Comparison of ENCODE assay signal across 1 cellular context in the genomic region with DNA sequence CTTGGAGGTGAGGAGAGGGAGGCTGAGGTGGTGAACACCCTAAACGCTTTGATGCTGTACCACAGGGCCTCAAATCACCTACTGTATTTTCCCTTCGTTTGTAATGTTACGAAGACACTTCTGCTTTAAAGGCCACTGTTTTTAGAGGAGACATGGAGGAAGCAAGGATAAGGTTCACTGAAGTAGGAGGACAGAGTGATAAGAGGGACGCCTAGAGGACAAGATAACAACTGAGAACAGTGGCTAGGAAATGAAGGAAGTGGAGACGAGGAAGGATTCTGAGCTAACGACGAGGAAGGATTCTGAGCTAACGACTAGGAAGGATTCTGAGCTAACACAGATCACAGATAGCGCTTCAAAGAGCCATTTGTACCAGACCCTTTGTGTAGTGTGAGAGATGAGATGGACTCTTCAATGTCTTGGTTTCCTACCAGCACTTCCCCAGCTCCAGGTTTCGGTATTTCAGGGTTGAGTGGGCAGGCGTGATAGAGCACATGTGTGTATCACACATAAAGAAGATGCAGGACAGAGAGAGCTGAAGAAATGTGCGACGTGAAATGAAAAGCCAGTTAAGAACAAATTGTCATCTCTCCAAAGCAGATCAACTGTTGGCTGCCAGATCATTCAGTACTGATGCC.
TF ChIP-seq lines count a peak whose summit lies in the region.

No MANE protein-coding gene starts in this region.

TF ChIP-seq in K562, 482 proteins besides CTCF, POLR2A, EP300 and RAD21 (continued from another document):
- TF ChIP-seq, protein P1, sequence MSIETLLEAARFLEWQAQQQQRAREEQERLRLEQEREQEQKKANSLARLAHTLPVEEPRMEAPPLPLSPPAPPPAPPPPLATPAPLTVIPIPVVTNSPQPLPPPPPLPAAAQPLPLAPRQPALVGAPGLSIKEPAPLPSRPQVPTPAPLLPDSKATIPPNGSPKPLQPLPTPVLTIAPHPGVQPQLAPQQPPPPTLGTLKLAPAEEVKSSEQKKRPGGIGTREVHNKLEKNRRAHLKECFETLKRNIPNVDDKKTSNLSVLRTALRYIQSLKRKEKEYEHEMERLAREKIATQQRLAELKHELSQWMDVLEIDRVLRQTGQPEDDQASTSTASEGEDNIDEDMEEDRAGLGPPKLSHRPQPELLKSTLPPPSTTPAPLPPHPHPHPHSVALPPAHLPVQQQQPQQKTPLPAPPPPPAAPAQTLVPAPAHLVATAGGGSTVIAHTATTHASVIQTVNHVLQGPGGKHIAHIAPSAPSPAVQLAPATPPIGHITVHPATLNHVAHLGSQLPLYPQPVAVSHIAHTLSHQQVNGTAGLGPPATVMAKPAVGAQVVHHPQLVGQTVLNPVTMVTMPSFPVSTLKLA (conservative IDR thresholded peaks at IDR 0.05) = no peak
- no peak for TF ChIP-seq ZNF384 (IDR thresholded peaks at IDR 0.05; ENCODE audit: low read depth, low read length)
- 0 out of 2 replicates have a peak, but pooled peaks have one; percentile 14 for TF ChIP-seq MIER1 (IDR thresholded peaks at IDR 0.05; ENCODE audit: low read depth)
- no peak for TF ChIP-seq GTF2E2 (tag; IDR thresholded peaks at IDR 0.05)
- no peak for TF ChIP-seq POLR2AphosphoS5 (IDR thresholded peaks at IDR 0.05; ENCODE audit: control insufficient read depth, insufficient read depth, low read depth, low read length)
- TF ChIP-seq RBM22 (IDR thresholded peaks at IDR 0.05; ENCODE audit: low read depth, low read length, poor library complexity, severe bottlenecking) = no peak
- TF ChIP-seq PTTG1 (tag; IDR thresholded peaks at IDR 0.05; ENCODE audit: low read depth) = no peak
- no peak for TF ChIP-seq PML (IDR thresholded peaks at IDR 0.05; ENCODE audit: low read length)
- peak; percentile 33 for TF ChIP-seq TAL1 (IDR thresholded peaks at IDR 0.05)
- TF ChIP-seq HDAC8 (tag; IDR thresholded peaks at IDR 0.05) = no peak
- TF ChIP-seq ZNF239 (CRISPR knock-in tag; IDR thresholded peaks at IDR 0.05) = peak; percentile 74
- TF ChIP-seq, protein P2, sequence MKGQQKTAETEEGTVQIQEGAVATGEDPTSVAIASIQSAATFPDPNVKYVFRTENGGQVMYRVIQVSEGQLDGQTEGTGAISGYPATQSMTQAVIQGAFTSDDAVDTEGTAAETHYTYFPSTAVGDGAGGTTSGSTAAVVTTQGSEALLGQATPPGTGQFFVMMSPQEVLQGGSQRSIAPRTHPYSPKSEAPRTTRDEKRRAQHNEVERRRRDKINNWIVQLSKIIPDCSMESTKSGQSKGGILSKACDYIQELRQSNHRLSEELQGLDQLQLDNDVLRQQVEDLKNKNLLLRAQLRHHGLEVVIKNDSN (CRISPR knock-in tag; IDR thresholded peaks at IDR 0.05) = no peak
- TF ChIP-seq, protein P3, sequence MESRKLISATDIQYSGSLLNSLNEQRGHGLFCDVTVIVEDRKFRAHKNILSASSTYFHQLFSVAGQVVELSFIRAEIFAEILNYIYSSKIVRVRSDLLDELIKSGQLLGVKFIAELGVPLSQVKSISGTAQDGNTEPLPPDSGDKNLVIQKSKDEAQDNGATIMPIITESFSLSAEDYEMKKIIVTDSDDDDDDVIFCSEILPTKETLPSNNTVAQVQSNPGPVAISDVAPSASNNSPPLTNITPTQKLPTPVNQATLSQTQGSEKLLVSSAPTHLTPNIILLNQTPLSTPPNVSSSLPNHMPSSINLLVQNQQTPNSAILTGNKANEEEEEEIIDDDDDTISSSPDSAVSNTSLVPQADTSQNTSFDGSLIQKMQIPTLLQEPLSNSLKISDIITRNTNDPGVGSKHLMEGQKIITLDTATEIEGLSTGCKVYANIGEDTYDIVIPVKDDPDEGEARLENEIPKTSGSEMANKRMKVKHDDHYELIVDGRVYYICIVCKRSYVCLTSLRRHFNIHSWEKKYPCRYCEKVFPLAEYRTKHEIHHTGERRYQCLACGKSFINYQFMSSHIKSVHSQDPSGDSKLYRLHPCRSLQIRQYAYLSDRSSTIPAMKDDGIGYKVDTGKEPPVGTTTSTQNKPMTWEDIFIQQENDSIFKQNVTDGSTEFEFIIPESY (CRISPR knock-in tag; IDR thresholded peaks at IDR 0.05) = no peak
- TF ChIP-seq SAFB2 (IDR thresholded peaks at IDR 0.05; ENCODE audit: borderline replicate concordance, low read depth, low read length, severe bottlenecking) = no peak
- no peak for TF ChIP-seq NCOA4 (IDR thresholded peaks at IDR 0.05; ENCODE audit: partially characterized antibody)
- no peak for TF ChIP-seq GABPA (tag; conservative IDR thresholded peaks at IDR 0.05; ENCODE audit: low read depth)
- no peak for TF ChIP-seq TBP (optimal IDR thresholded peaks at IDR 0.05; ENCODE audit: low read depth, low read length)
- TF ChIP-seq, protein P4, sequence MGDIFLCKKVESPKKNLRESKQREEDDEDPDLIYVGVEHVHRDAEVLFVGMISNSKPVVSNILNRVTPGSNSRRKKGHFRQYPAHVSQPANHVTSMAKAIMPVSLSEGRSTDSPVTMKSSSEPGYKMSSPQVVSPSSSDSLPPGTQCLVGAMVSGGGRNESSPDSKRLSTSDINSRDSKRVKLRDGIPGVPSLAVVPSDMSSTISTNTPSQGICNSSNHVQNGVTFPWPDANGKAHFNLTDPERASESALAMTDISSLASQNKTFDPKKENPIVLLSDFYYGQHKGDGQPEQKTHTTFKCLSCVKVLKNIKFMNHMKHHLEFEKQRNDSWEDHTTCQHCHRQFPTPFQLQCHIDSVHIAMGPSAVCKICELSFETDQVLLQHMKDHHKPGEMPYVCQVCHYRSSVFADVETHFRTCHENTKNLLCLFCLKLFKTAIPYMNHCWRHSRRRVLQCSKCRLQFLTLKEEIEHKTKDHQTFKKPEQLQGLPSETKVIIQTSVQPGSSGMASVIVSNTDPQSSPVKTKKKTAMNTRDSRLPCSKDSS (IDR thresholded peaks at IDR 0.05; ENCODE audit: low read depth, partially characterized antibody) = no peak
- peak; percentile 60; the same call in 1 of the 2 replicates for TF ChIP-seq ZNF354B (CRISPR knock-in tag; IDR thresholded peaks at IDR 0.05)
- no peak for TF ChIP-seq KDM2B (CRISPR knock-in tag; IDR thresholded peaks at IDR 0.05)
- no peak for TF ChIP-seq DACH1 (IDR thresholded peaks at IDR 0.05; ENCODE audit: partially characterized antibody)
- peak; percentile 73; the same call in 1 of the 2 replicates for TF ChIP-seq ZEB2 (IDR thresholded peaks at IDR 0.05)
- TF ChIP-seq, protein P5, sequence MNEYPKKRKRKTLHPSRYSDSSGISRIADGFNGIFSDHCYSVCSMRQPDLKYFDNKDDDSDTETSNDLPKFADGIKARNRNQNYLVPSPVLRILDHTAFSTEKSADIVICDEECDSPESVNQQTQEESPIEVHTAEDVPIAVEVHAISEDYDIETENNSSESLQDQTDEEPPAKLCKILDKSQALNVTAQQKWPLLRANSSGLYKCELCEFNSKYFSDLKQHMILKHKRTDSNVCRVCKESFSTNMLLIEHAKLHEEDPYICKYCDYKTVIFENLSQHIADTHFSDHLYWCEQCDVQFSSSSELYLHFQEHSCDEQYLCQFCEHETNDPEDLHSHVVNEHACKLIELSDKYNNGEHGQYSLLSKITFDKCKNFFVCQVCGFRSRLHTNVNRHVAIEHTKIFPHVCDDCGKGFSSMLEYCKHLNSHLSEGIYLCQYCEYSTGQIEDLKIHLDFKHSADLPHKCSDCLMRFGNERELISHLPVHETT (CRISPR knock-in tag; conservative IDR thresholded peaks at IDR 0.05 in 1 of 2, IDR thresholded peaks at IDR 0.05 in 1 of 2) = peak in 1 of 2 experiments; percentile 47; a peak in 1 of 4 replicates
- no peak for TF ChIP-seq RNF2 (IDR thresholded peaks at IDR 0.05)
- no peak for TF ChIP-seq POU5F1 (IDR thresholded peaks at IDR 0.05; ENCODE audit: borderline replicate concordance, low read depth, low read length, partially characterized antibody)
- TF ChIP-seq FOXK1 (CRISPR knock-in tag; IDR thresholded peaks at IDR 0.05; ENCODE audit: borderline replicate concordance) = no peak
- TF ChIP-seq FOSL1 (tag; conservative IDR thresholded peaks at IDR 0.05) = no peak
- TF ChIP-seq, protein P6, sequence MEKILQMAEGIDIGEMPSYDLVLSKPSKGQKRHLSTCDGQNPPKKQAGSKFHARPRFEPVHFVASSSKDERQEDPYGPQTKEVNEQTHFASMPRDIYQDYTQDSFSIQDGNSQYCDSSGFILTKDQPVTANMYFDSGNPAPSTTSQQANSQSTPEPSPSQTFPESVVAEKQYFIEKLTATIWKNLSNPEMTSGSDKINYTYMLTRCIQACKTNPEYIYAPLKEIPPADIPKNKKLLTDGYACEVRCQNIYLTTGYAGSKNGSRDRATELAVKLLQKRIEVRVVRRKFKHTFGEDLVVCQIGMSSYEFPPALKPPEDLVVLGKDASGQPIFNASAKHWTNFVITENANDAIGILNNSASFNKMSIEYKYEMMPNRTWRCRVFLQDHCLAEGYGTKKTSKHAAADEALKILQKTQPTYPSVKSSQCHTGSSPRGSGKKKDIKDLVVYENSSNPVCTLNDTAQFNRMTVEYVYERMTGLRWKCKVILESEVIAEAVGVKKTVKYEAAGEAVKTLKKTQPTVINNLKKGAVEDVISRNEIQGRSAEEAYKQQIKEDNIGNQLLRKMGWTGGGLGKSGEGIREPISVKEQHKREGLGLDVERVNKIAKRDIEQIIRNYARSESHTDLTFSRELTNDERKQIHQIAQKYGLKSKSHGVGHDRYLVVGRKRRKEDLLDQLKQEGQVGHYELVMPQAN (IDR thresholded peaks at IDR 0.05; ENCODE audit: borderline replicate concordance) = no peak
- peak; percentile 27 for TF ChIP-seq PHF20 (IDR thresholded peaks at IDR 0.05; ENCODE audit: partially characterized antibody)
- no peak for TF ChIP-seq SETDB1 (IDR thresholded peaks at IDR 0.05; ENCODE audit: low read length)
- TF ChIP-seq, protein P7, sequence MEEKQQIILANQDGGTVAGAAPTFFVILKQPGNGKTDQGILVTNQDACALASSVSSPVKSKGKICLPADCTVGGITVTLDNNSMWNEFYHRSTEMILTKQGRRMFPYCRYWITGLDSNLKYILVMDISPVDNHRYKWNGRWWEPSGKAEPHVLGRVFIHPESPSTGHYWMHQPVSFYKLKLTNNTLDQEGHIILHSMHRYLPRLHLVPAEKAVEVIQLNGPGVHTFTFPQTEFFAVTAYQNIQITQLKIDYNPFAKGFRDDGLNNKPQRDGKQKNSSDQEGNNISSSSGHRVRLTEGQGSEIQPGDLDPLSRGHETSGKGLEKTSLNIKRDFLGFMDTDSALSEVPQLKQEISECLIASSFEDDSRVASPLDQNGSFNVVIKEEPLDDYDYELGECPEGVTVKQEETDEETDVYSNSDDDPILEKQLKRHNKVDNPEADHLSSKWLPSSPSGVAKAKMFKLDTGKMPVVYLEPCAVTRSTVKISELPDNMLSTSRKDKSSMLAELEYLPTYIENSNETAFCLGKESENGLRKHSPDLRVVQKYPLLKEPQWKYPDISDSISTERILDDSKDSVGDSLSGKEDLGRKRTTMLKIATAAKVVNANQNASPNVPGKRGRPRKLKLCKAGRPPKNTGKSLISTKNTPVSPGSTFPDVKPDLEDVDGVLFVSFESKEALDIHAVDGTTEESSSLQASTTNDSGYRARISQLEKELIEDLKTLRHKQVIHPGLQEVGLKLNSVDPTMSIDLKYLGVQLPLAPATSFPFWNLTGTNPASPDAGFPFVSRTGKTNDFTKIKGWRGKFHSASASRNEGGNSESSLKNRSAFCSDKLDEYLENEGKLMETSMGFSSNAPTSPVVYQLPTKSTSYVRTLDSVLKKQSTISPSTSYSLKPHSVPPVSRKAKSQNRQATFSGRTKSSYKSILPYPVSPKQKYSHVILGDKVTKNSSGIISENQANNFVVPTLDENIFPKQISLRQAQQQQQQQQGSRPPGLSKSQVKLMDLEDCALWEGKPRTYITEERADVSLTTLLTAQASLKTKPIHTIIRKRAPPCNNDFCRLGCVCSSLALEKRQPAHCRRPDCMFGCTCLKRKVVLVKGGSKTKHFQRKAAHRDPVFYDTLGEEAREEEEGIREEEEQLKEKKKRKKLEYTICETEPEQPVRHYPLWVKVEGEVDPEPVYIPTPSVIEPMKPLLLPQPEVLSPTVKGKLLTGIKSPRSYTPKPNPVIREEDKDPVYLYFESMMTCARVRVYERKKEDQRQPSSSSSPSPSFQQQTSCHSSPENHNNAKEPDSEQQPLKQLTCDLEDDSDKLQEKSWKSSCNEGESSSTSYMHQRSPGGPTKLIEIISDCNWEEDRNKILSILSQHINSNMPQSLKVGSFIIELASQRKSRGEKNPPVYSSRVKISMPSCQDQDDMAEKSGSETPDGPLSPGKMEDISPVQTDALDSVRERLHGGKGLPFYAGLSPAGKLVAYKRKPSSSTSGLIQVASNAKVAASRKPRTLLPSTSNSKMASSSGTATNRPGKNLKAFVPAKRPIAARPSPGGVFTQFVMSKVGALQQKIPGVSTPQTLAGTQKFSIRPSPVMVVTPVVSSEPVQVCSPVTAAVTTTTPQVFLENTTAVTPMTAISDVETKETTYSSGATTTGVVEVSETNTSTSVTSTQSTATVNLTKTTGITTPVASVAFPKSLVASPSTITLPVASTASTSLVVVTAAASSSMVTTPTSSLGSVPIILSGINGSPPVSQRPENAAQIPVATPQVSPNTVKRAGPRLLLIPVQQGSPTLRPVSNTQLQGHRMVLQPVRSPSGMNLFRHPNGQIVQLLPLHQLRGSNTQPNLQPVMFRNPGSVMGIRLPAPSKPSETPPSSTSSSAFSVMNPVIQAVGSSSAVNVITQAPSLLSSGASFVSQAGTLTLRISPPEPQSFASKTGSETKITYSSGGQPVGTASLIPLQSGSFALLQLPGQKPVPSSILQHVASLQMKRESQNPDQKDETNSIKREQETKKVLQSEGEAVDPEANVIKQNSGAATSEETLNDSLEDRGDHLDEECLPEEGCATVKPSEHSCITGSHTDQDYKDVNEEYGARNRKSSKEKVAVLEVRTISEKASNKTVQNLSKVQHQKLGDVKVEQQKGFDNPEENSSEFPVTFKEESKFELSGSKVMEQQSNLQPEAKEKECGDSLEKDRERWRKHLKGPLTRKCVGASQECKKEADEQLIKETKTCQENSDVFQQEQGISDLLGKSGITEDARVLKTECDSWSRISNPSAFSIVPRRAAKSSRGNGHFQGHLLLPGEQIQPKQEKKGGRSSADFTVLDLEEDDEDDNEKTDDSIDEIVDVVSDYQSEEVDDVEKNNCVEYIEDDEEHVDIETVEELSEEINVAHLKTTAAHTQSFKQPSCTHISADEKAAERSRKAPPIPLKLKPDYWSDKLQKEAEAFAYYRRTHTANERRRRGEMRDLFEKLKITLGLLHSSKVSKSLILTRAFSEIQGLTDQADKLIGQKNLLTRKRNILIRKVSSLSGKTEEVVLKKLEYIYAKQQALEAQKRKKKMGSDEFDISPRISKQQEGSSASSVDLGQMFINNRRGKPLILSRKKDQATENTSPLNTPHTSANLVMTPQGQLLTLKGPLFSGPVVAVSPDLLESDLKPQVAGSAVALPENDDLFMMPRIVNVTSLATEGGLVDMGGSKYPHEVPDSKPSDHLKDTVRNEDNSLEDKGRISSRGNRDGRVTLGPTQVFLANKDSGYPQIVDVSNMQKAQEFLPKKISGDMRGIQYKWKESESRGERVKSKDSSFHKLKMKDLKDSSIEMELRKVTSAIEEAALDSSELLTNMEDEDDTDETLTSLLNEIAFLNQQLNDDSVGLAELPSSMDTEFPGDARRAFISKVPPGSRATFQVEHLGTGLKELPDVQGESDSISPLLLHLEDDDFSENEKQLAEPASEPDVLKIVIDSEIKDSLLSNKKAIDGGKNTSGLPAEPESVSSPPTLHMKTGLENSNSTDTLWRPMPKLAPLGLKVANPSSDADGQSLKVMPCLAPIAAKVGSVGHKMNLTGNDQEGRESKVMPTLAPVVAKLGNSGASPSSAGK (IDR thresholded peaks at IDR 0.05) = peak; percentile 51; the same call in 1 of the 2 replicates
- TF ChIP-seq TEAD4 (IDR thresholded peaks at IDR 0.05; ENCODE audit: low read length) = peak; percentile 45; the same call in 1 of the 2 replicates
- TF ChIP-seq TEAD4 (CRISPR knock-in tag; IDR thresholded peaks at IDR 0.05; ENCODE audit: borderline replicate concordance) = no peak
- TF ChIP-seq DNMT1 (IDR thresholded peaks at IDR 0.05) = 0 out of 2 replicates have a peak, but pooled peaks have one; percentile 46
